In genomic region chr3:49673131-49673714, GRCh38 we compare ENCODE assay signal across 1 cellular context.
TF ChIP-seq lines count a peak whose summit lies in the region.

No MANE protein-coding gene starts in this region.

TF ChIP-seq in HCT116, 20 proteins besides CTCF, POLR2A, EP300 and RAD21:
- no peak for TF ChIP-seq EGR1 (IDR thresholded peaks at IDR 0.05; ENCODE audit: low read depth)
- TF ChIP-seq ZFX (IDR thresholded peaks at IDR 0.05): peak; percentile 78; the same call in 1 of the 2 replicates
- no peak for TF ChIP-seq JUND (IDR thresholded peaks at IDR 0.05)
- TF ChIP-seq SP1 (IDR thresholded peaks at IDR 0.05; ENCODE audit: low read depth): no peak
TF ChIP-seq in HCT116: peak in this region for 1.
